8 cellular contexts compared by ENCODE assay signal in the genomic region with DNA sequence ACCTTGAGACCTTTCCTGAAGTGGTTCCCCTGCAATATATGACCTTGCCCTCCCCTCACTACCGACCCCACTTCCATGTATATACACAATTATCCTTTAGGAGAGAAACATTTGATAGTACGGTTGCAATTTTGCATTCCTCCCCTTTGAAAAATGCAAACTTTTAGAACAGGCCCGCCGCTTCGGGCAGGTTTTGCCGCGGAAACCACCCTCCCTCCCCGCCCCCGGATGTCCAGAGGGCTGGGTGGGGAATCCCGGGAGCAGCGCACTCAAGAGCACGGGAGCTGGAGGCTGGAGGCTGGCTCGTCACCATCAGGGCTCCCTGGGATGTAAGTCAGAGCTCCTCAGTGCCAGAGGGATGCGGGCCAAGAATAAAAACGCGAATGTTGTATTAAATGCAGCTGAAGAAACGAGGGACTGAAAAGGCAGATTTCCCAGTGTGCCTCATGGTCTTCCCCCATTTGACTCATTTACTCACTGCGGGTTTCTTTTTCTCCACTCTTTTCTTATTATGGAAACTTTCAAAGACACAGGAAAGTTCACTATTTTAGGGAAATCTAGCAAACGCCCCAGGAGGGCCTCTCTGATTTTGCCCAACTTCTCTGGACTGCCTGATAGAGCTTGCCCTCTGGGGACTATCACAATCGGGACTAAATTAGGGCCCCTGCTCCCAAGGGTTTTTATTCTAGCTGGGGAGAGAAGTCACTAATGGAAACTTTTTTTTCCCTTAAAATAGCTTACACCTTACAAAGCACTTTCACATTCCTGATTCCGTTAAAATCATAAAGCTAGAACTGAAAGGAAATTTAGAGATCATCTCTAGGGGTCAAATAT. TPM values are rescaled to one million over a fixed set of nuclear protein-coding genes. Genes with fewer than 3 reads are reported as not detected.
A peak's percentile ranks its signal among the peaks of the same experiment; 100 is the strongest.
DNase-seq lines count a peak whose midpoint lies in the region; ATAC-seq lines count a peak whose summit lies in the region.

No MANE protein-coding gene starts in this region.

- peaks cover 6% of the 10 kb centered on the region for H3K36me3 Mint-ChIP-seq in activated CD4-positive, alpha-beta memory T cell treated with anti-CD3 and anti-CD28 coated beads, Interleukin-2, amount 10 ng/mL, durations not matched to agents 7 days and 5 days (ENCODE audit: low read depth)

- no peaks in the 10 kb centered on the region for H3K36me3 ChIP-seq in esophagus (ENCODE audit: control insufficient read depth in 2 of 2, insufficient read depth in 2 of 2, low read length in 1 of 2)
- peaks cover 0 to 11% of the 10 kb centered on the region in 2 donors for H3K36me3 ChIP-seq in muscle layer of duodenum (ENCODE audit: control insufficient read depth in 1 of 2, insufficient read depth in 2 of 2, low read length in 2 of 2)

- H3K9me3 ChIP-seq in esophagus (ENCODE audit: control insufficient read depth in 2 of 2, insufficient read depth in 1 of 2, low read depth in 1 of 2, low read length in 1 of 2) = no peaks in the 10 kb centered on the region
- no peaks in the 10 kb centered on the region for H3K9me3 ChIP-seq in muscle layer of duodenum (ENCODE audit: control insufficient read depth in 1 of 2, low read length in 2 of 2)

- CTCF ChIA-PET in activated CD4-positive, alpha-beta memory T cell treated with anti-CD3 and anti-CD28 coated beads, Interleukin-2, amount 10 ng/mL, durations not matched to agents 7 days and 5 days (lab: Charles Lee) = interaction anchor here (1.3 to 2.6 kb wide), 5 partner anchors 14 to 35 kb away, joined by 3 to 11 read pairs (median 4); no protein-coding TSS in a partner anchor

- H3K9me3 Mint-ChIP-seq in activated CD4-positive, alpha-beta memory T cell treated with anti-CD3 and anti-CD28 coated beads, Interleukin-2, amount 10 ng/mL, durations not matched to agents 7 days and 5 days = no peaks in the 10 kb centered on the region

- H3K27me3 ChIP-seq in esophagus (ENCODE audit: control insufficient read depth in 1 of 2, insufficient read depth in 2 of 2, low read length in 2 of 2) = no peaks in the 10 kb centered on the region
- H3K27me3 ChIP-seq in muscle layer of duodenum (ENCODE audit: low read depth, low read length) = no peaks in the 10 kb centered on the region

- H3K4me1 Mint-ChIP-seq in activated CD4-positive, alpha-beta memory T cell treated with anti-CD3 and anti-CD28 coated beads, Interleukin-2, amount 10 ng/mL, durations not matched to agents 7 days and 5 days = peaks cover 60% of the 10 kb centered on the region

- peak overlapping the region; percentile 67 to 99 for H3K27ac ChIP-seq in esophagus (ENCODE audit: low read depth in 2 of 2, low read length in 1 of 2)
- peak overlapping the region; percentile 100 for H3K27ac ChIP-seq in muscle layer of duodenum (ENCODE audit: low read length)

- 5 to 6% methylated on average over 21 of the region's 21 CpGs for WGBS in esophagus, 2 donors

- H3K27ac Mint-ChIP-seq in activated CD4-positive, alpha-beta memory T cell treated with anti-CD3 and anti-CD28 coated beads, Interleukin-2, amount 10 ng/mL, durations not matched to agents 7 days and 5 days = peak overlapping the region; percentile 95

- peak; percentile 38 for DNase-seq in stimulated activated CD4-positive, alpha-beta T cell treated with anti-CD3 and anti-CD28 coated beads, Interleukin-4, amount 100 ng/mL, for 1 hour
- no peak for DNase-seq in stimulated activated CD4-positive, alpha-beta T cell treated with anti-CD3 and anti-CD28 coated beads, Interleukin-2, amount 100 ng/mL, for 48 hours
- DNase-seq in activated CD4-positive, alpha-beta memory T cell treated with anti-CD3 and anti-CD28 coated beads, Interleukin-2, amount 10 ng/mL, durations not matched to agents 7 days and 5 days = peak; percentile 48
- DNase-seq in activated CD4-positive, CD25-positive, alpha-beta regulatory T cell (lab: John Stamatoyannopoulos, UW) = no peak
- DNase-seq in NCI-H1417 treated with DMSO at 0.1 percent for 48 hours (lab: John Stamatoyannopoulos, UW) = no peak

- peak overlapping the region in 1 of 2 donors; percentile 27 for H3K4me3 ChIP-seq in esophagus (ENCODE audit: low read depth in 1 of 2, low read length in 2 of 2)
- peak overlapping the region; percentile 34 to 56 for H3K4me3 ChIP-seq in muscle layer of duodenum (ENCODE audit: low read depth in 1 of 2, low read length in 2 of 2)

- POLR2A ChIA-PET in activated CD4-positive, alpha-beta memory T cell treated with anti-CD3 and anti-CD28 coated beads, Interleukin-2, amount 10 ng/mL, durations not matched to agents 7 days and 5 days (lab: Charles Lee) = interaction anchor here (0.7 to 8.4 kb wide), 5 partner anchors 9 to 269 kb away, joined by 3 to 175 read pairs (median 4); no protein-coding TSS in a partner anchor

- H3K27me3 Mint-ChIP-seq in activated CD4-positive, alpha-beta memory T cell treated with anti-CD3 and anti-CD28 coated beads, Interleukin-2, amount 10 ng/mL, durations not matched to agents 7 days and 5 days = no peaks in the 10 kb centered on the region

- H3K4me1 ChIP-seq in esophagus (ENCODE audit: control insufficient read depth in 2 of 2, insufficient read depth in 2 of 2, low read length in 1 of 2) (peaks cover 0 to 4% of the 10 kb centered on the region in 2 donors), muscle layer of duodenum (ENCODE audit: control insufficient read depth in 1 of 2, insufficient read depth in 2 of 2, low read length in 2 of 2) (peaks cover 24 to 25% of the 10 kb centered on the region in 2 donors)

- no peak for ATAC-seq in HG03095 (IDR thresholded peaks at IDR 0.05; ENCODE audit: unreplicated experiment)

- peak overlapping the region; percentile 76 for H3K4me3 Mint-ChIP-seq in activated CD4-positive, alpha-beta memory T cell treated with anti-CD3 and anti-CD28 coated beads, Interleukin-2, amount 10 ng/mL, durations not matched to agents 7 days and 5 days

RNA-seq across cellular contexts. Expression of a gene that starts 2.9 kb away (rescaled TPM):
- total RNA-seq in activated CD4-positive, alpha-beta memory T cell treated with anti-CD3 and anti-CD28 coated beads, Interleukin-2, amount 10 ng/mL, durations not matched to agents 7 days and 5 days = 10 to 100 TPM; 67.9 to 68.7 TPM
- polyA plus RNA-seq in esophagus = 10 to 100 TPM; 14.0 to 15.0 TPM

Comparison
In these comparisons a context has a peak if more than half of its experiments do, and no peak if none do; other contexts are left out.
1. DNase-seq: peak in stimulated activated CD4-positive, alpha-beta T cell treated with anti-CD3 and anti-CD28 coated beads, Interleukin-4, amount 100 ng/mL, for 1 hour (single experiment) and activated CD4-positive, alpha-beta memory T cell treated with anti-CD3 and anti-CD28 coated beads, Interleukin-2, amount 10 ng/mL, durations not matched to agents 7 days and 5 days (single experiment); none in stimulated activated CD4-positive, alpha-beta T cell treated with anti-CD3 and anti-CD28 coated beads, Interleukin-2, amount 100 ng/mL, for 48 hours (0 of 2), activated CD4-positive, CD25-positive, alpha-beta regulatory T cell (0 of 4) and NCI-H1417 treated with DMSO at 0.1 percent for 48 hours (single experiment).